14 cellular contexts compared by ENCODE assay signal in genomic region chr1:24900985-24901781, GRCh38. TPM values are rescaled to one million over a fixed set of nuclear protein-coding genes. Genes with fewer than 3 reads are reported as not detected.
DNase-seq lines count a peak whose midpoint lies in the region; ATAC-seq and TF ChIP-seq lines count a peak whose summit lies in the region.
"Had no signal": no experiment of that assay in that cellular context is flagged by ENCODE, and none has a peak within 500 bp of the region (broad histone marks: within the 10 kb centered on the region; RNA-seq: fewer than 3 reads in every experiment).

No MANE protein-coding gene starts in this region.

- H2AFZ ChIP-seq in neural progenitor cell (replicated peaks) = no peak overlapping the region

- ATAC-seq in CD4-positive, alpha-beta T cell (ENCODE audit: poor library complexity) = no peak

- no peak overlapping the region for H3K27ac ChIP-seq in CD4-positive, alpha-beta T cell (ENCODE audit: low read depth, low read length)
- H3K27ac ChIP-seq in neural progenitor cell = no peak overlapping the region
- H3K27ac ChIP-seq: C4-2B, esophagus muscularis mucosa had no signal

- CTCF ChIA-PET in CD4-positive, alpha-beta T cell (lab: Charles Lee) = interaction anchor here (0.6 to 1.3 kb wide), 2 partner anchors 53 to 136 kb away, joined by 3 to 4 read pairs; no protein-coding TSS in a partner anchor

- no peaks in the 10 kb centered on the region for H4K20me1 ChIP-seq in neural progenitor cell (ENCODE audit: low read depth)

- no peak overlapping the region for H3K9ac ChIP-seq in neural progenitor cell

- no peaks in the 10 kb centered on the region for H3K27me3 Mint-ChIP-seq in CD4-positive, alpha-beta T cell
- no peaks in the 10 kb centered on the region for H3K27me3 Mint-ChIP-seq in activated T-helper 1 cell treated with anti-CD3 and anti-CD28 coated beads, Interleukin-12 subunit alpha, Interleukin-12 subunit beta, Interleukin-2, Interleukin-4 antibody, amounts not matched to agents 30 ng/mL and 10 ng/mL and 1 ng/mL, durations not matched to agents 14 hours and 24 hours and 36 hours (ENCODE audit: insufficient read depth)
- peaks cover 6% of the 10 kb centered on the region for H3K27me3 Mint-ChIP-seq in neural progenitor cell (ENCODE audit: insufficient read depth, low read depth)

- H3K79me2 ChIP-seq in neural progenitor cell (ENCODE audit: low read depth) = no peaks in the 10 kb centered on the region

- H3K4me1 ChIP-seq in neural progenitor cell = no peaks in the 10 kb centered on the region
- H3K4me1 ChIP-seq: esophagus muscularis mucosa had no signal

- POLR2A ChIA-PET in CD4-positive, alpha-beta T cell (lab: Charles Lee) = interaction anchor here (0.7 to 1.6 kb wide), 3 partner anchors 9 to 54 kb away, joined by 3 to 4 read pairs (median 4); no protein-coding TSS in a partner anchor

- H3F3A ChIP-seq in neural progenitor cell (ENCODE audit: low read depth) = no peaks in the 10 kb centered on the region

- in situ Hi-C loops in GM13977 (cut with MboI; ENCODE audit: low pct_unique_long_range_greater_than_20kb, low sequenced_read_pairs, unreplicated experiment) = no loop called here

- peak in 1 of 10 experiments; percentile 24 for DNase-seq in CD4-positive, alpha-beta T cell
- DNase-seq in GM13977 (ENCODE audit: low spot score) = peak; percentile 71
- DNase-seq in activated T-helper 1 cell treated with anti-CD3 and anti-CD28 coated beads, Interleukin-12 subunit alpha, Interleukin-12 subunit beta, Interleukin-2, Interleukin-4 antibody, amounts not matched to agents 30 ng/mL and 10 ng/mL and 1 ng/mL, durations not matched to agents 14 hours and 24 hours and 36 hours (ENCODE audit: low spot score) = no peak
- DNase-seq in neural progenitor cell (ENCODE audit: low spot score) = no peak
- DNase-seq in NCI-H2029 treated with DMSO at 0.1 percent for 48 hours (lab: John Stamatoyannopoulos, UW) = no peak
- DNase-seq in SW480 (ENCODE audit: low spot score) = no peak
- DNase-seq in anterior cingulate cortex (lab: John Stamatoyannopoulos, UW) = no peak
- no peak for DNase-seq in NCI-H2029 (lab: John Stamatoyannopoulos, UW)
- DNase-seq: hypothalamus, occipital lobe had no signal

- H3K27ac Mint-ChIP-seq in CD4-positive, alpha-beta T cell = peak overlapping the region; percentile 65
- peak overlapping the region; percentile 71 for H3K27ac Mint-ChIP-seq in activated T-helper 1 cell treated with anti-CD3 and anti-CD28 coated beads, Interleukin-12 subunit alpha, Interleukin-12 subunit beta, Interleukin-2, Interleukin-4 antibody, amounts not matched to agents 30 ng/mL and 10 ng/mL and 1 ng/mL, durations not matched to agents 14 hours and 24 hours and 36 hours
- H3K27ac Mint-ChIP-seq in neural progenitor cell = peak overlapping the region; percentile 90

- no peaks in the 10 kb centered on the region for H3K9me3 Mint-ChIP-seq in CD4-positive, alpha-beta T cell
- no peaks in the 10 kb centered on the region for H3K9me3 Mint-ChIP-seq in activated T-helper 1 cell treated with anti-CD3 and anti-CD28 coated beads, Interleukin-12 subunit alpha, Interleukin-12 subunit beta, Interleukin-2, Interleukin-4 antibody, amounts not matched to agents 30 ng/mL and 10 ng/mL and 1 ng/mL, durations not matched to agents 14 hours and 24 hours and 36 hours
- no peaks in the 10 kb centered on the region for H3K9me3 Mint-ChIP-seq in neural progenitor cell

- no peak overlapping the region for H3K4me2 ChIP-seq in neural progenitor cell

- no peak overlapping the region for H3K4me3 ChIP-seq in neural progenitor cell
- H3K4me3 ChIP-seq: esophagus muscularis mucosa, lung had no signal

- intact Hi-C loops in CD4-positive, alpha-beta T cell (cut with DNase I, micrococcal nuclease) = no loop called here
- intact Hi-C loops in activated T-helper 1 cell treated with anti-CD3 and anti-CD28 coated beads, Interleukin-12 subunit alpha, Interleukin-12 subunit beta, Interleukin-2, Interleukin-4 antibody, amounts not matched to agents 30 ng/mL and 10 ng/mL and 1 ng/mL, durations not matched to agents 14 hours and 24 hours and 36 hours (cut with micrococcal nuclease) = no loop called here

- TF ChIP-seq CTCF in CD4-positive, alpha-beta T cell (IDR thresholded peaks at IDR 0.05) = no peak
- TF ChIP-seq CTCF in GM13977 (IDR thresholded peaks at IDR 0.05; ENCODE audit: extremely low read depth, insufficient read depth, missing control alignments) (no peak), neural progenitor cell (IDR thresholded peaks at IDR 0.05) (no peak)

- H3K4me1 Mint-ChIP-seq in CD4-positive, alpha-beta T cell (ENCODE audit: low read depth) = peaks cover 23% of the 10 kb centered on the region
- no peaks in the 10 kb centered on the region for H3K4me1 Mint-ChIP-seq in activated T-helper 1 cell treated with anti-CD3 and anti-CD28 coated beads, Interleukin-12 subunit alpha, Interleukin-12 subunit beta, Interleukin-2, Interleukin-4 antibody, amounts not matched to agents 30 ng/mL and 10 ng/mL and 1 ng/mL, durations not matched to agents 14 hours and 24 hours and 36 hours (ENCODE audit: low read depth)
- H3K4me1 Mint-ChIP-seq in neural progenitor cell = peaks cover 3% of the 10 kb centered on the region

- H3K36me3 Mint-ChIP-seq in CD4-positive, alpha-beta T cell (ENCODE audit: low read depth) = peaks cover 59% of the 10 kb centered on the region
- peaks cover 24% of the 10 kb centered on the region for H3K36me3 Mint-ChIP-seq in activated T-helper 1 cell treated with anti-CD3 and anti-CD28 coated beads, Interleukin-12 subunit alpha, Interleukin-12 subunit beta, Interleukin-2, Interleukin-4 antibody, amounts not matched to agents 30 ng/mL and 10 ng/mL and 1 ng/mL, durations not matched to agents 14 hours and 24 hours and 36 hours (ENCODE audit: low read depth)
- no peaks in the 10 kb centered on the region for H3K36me3 Mint-ChIP-seq in neural progenitor cell

- no peak overlapping the region for H3K4me3 Mint-ChIP-seq in CD4-positive, alpha-beta T cell
- H3K4me3 Mint-ChIP-seq in activated T-helper 1 cell treated with anti-CD3 and anti-CD28 coated beads, Interleukin-12 subunit alpha, Interleukin-12 subunit beta, Interleukin-2, Interleukin-4 antibody, amounts not matched to agents 30 ng/mL and 10 ng/mL and 1 ng/mL, durations not matched to agents 14 hours and 24 hours and 36 hours = no peak overlapping the region
- no peak overlapping the region for H3K4me3 Mint-ChIP-seq in neural progenitor cell

- H3K9me3 ChIP-seq in CD4-positive, alpha-beta T cell (ENCODE audit: control insufficient read depth, low read length) = no peaks in the 10 kb centered on the region
- H3K9me3 ChIP-seq in neural progenitor cell (ENCODE audit: low read depth) = no peaks in the 10 kb centered on the region
- H3K9me3 ChIP-seq: esophagus muscularis mucosa had no signal

- H3K36me3 ChIP-seq in neural progenitor cell = no peaks in the 10 kb centered on the region
- H3K36me3 ChIP-seq: esophagus muscularis mucosa had no signal

- H3K27me3 ChIP-seq in CD4-positive, alpha-beta T cell (ENCODE audit: control insufficient read depth, insufficient read depth, low read length) = no peaks in the 10 kb centered on the region
- no peaks in the 10 kb centered on the region for H3K27me3 ChIP-seq in neural progenitor cell

RNA-seq across cellular contexts. Expression of gene RUNX3, which starts 28.9 kb away (rescaled TPM):
- total RNA-seq in CD4-positive, alpha-beta T cell = 100 to 1,000 TPM; 202 to 209 TPM
- 133 and 140 TPM in 2 replicates for total RNA-seq in activated T-helper 1 cell treated with anti-CD3 and anti-CD28 coated beads, Interleukin-12 subunit alpha, Interleukin-12 subunit beta, Interleukin-2, Interleukin-4 antibody, amounts not matched to agents 30 ng/mL and 10 ng/mL and 1 ng/mL, durations not matched to agents 14 hours and 24 hours and 36 hours
- 0.09 TPM in 1 of 2 replicates, not detected in the other for total RNA-seq in neural progenitor cell (ENCODE audit: low replicate concordance)
- total RNA-seq: cerebellum had no signal

Comparison
In these comparisons a context has a peak if more than half of its experiments do, and no peak if none do; other contexts are left out.
1. RNA of gene RUNX3, which starts 28.9 kb away (total RNA-seq): 202 to 209 TPM in CD4-positive, alpha-beta T cell and 133 to 140 TPM in activated T-helper 1 cell treated with anti-CD3 and anti-CD28 coated beads, Interleukin-12 subunit alpha, Interleukin-12 subunit beta, Interleukin-2, Interleukin-4 antibody, amounts not matched to agents 30 ng/mL and 10 ng/mL and 1 ng/mL, durations not matched to agents 14 hours and 24 hours and 36 hours; 0.09 TPM in neural progenitor cell; every median in the first group is over 100 times any median in the second.
2. Peak in every context shown above with its lines, with median percentiles within 50 percentile points of each other: H3K27ac Mint-ChIP-seq.